Comparison of ENCODE assay signal across 16 cellular contexts in the genomic region with DNA sequence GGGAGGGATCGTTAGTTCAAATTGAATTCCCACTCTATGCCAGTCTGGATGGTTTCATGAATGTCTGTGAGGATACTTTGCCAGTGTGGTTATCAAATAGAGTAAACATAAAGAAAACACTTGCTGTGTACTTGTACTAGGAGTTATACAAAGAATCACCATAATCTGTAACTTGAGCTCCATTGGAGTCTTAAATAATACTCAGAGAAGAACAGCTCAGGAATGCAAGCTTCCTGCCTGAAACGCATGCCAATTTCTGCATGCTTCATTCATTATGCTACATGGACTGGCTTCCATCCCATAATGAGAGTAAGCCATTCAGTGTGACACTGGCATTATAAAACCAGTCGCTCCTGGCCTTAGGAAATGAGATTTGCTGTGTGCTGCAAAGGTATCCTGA.
A peak's percentile ranks its signal among the peaks of the same experiment; 100 is the strongest.
DNase-seq lines count a peak whose midpoint lies in the region; TF ChIP-seq lines count a peak whose summit lies in the region.
"Had no signal": no experiment of that assay in that cellular context is flagged by ENCODE, and none has a peak within 500 bp of the region (broad histone marks: within the 10 kb centered on the region; RNA-seq: fewer than 3 reads in every experiment).

No MANE protein-coding gene starts in this region.

- TF ChIP-seq CTCF in foreskin fibroblast (IDR thresholded peaks at IDR 0.05; ENCODE audit: low read depth, low read length), result no peak

- H3K27me3 ChIP-seq in skeletal muscle satellite cell (ENCODE audit: control insufficient read depth, insufficient read depth, low read length) (no peaks in the 10 kb centered on the region), HAP-1 (ENCODE audit: low read depth) (no peaks in the 10 kb centered on the region)
- H3K27me3 ChIP-seq: foreskin keratinocyte, testis had no signal

- DNase-seq in GM04503 (ENCODE audit: low read depth) (peak; percentile 63), amniotic stem cell (lab: John Stamatoyannopoulos, UW) (peak; percentile 40), foreskin fibroblast (peak; percentile 77 to 90), globus pallidus (ENCODE audit: low spot score) (no peak), OCI-M2 (lab: John Stamatoyannopoulos, UW; ENCODE audit: unreplicated experiment) (no peak), HAP-1 (ENCODE audit: low spot score in 2 of 2) (no peak)
- DNase-seq in activated T-cell treated with anti-CD3 and anti-CD28 coated beads, Interleukin-2, amount 50 U/mL, for 48 hours, result no peak
- DNase-seq: aorta; CD4-positive, alpha-beta T cell; foreskin keratinocyte; NCI-H82; retina; stimulated activated CD4-positive, alpha-beta T cell treated with anti-CD3 and anti-CD28 coated beads, Interleukin-2, amount 100 ng/mL, for 24 hours; testis; WERI-Rb-1 had no signal

- no peaks in the 10 kb centered on the region for H3K36me3 ChIP-seq in skeletal muscle satellite cell (ENCODE audit: insufficient read depth, low read length)
- H3K36me3 ChIP-seq in HAP-1 (replicated peaks), result no peaks in the 10 kb centered on the region
- H3K36me3 ChIP-seq: WERI-Rb-1 had no signal

- H3K4me1 ChIP-seq in skeletal muscle satellite cell (ENCODE audit: control insufficient read depth, insufficient read depth, low read length) (peaks cover 39% of the 10 kb centered on the region), HAP-1 (no peaks in the 10 kb centered on the region)
- H3K4me1 ChIP-seq: foreskin keratinocyte, testis had no signal

- in situ Hi-C loops in HAP-1 (cut with MboI; ENCODE audit: low sequenced_read_pairs), result no loop called here

- H3K9ac ChIP-seq in skeletal muscle satellite cell (ENCODE audit: low read depth, low read length), result no peak overlapping the region

- H3K9me3 ChIP-seq in skeletal muscle satellite cell (replicated peaks; ENCODE audit: low read length), result no peaks in the 10 kb centered on the region
- no peaks in the 10 kb centered on the region for H3K9me3 ChIP-seq in HAP-1
- H3K9me3 ChIP-seq: testis had no signal

- H3K4me2 ChIP-seq in skeletal muscle satellite cell (ENCODE audit: low read length), result peak overlapping the region; percentile 11

- H3K4me3 ChIP-seq in foreskin fibroblast (ENCODE audit: low read depth in 1 of 2, low read length in 2 of 2) (no peak overlapping the region), skeletal muscle satellite cell (ENCODE audit: low read length) (no peak overlapping the region), HAP-1 (no peak overlapping the region)
- H3K4me3 ChIP-seq: testis had no signal

Comparison
In these comparisons a context has a peak if more than half of its experiments do, and no peak if none do; other contexts are left out.
1. DNase-seq: peak in GM04503 (single experiment), amniotic stem cell (single experiment) and foreskin fibroblast (2 of 2); none in globus pallidus (single experiment), activated T-cell treated with anti-CD3 and anti-CD28 coated beads, Interleukin-2, amount 50 U/mL, for 48 hours (0 of 2), OCI-M2 (single experiment) and HAP-1 (0 of 2).